In genomic region chr14:36671149-36671548, GRCh38 we compare ENCODE assay signal across 23 cellular contexts. TPM values are rescaled to one million over a fixed set of nuclear protein-coding genes. Genes with fewer than 3 reads are reported as not detected.
DNase-seq lines count a peak whose midpoint lies in the region; ATAC-seq and TF ChIP-seq lines count a peak whose summit lies in the region.
"Had no signal": no experiment of that assay in that cellular context is flagged by ENCODE, and none has a peak within 500 bp of the region (broad histone marks: within the 10 kb centered on the region; RNA-seq: fewer than 3 reads in every experiment).

No MANE protein-coding gene starts in this region.

- H3K27me3 Mint-ChIP-seq in type B pancreatic cell: peaks cover 80% of the 10 kb centered on the region
- peaks cover 9 to 18% of the 10 kb centered on the region in 2 donors for H3K27me3 Mint-ChIP-seq in natural killer cell treated with Interleukin-12 subunit alpha and Interleukin-12 subunit beta and Interleukin-15 and Interleukin-18, amount 100 ng/mL, for 72 hours

- no peaks in the 10 kb centered on the region for H3K9me3 Mint-ChIP-seq in type B pancreatic cell
- no peaks in the 10 kb centered on the region for H3K9me3 Mint-ChIP-seq in natural killer cell treated with Interleukin-12 subunit alpha and Interleukin-12 subunit beta and Interleukin-15 and Interleukin-18, amount 100 ng/mL, for 72 hours

- H3K79me2 ChIP-seq in parathyroid adenoma: peaks cover 20% of the 10 kb centered on the region

- H2AFZ ChIP-seq in parathyroid adenoma: no peak overlapping the region

- H3K27ac ChIP-seq in parathyroid adenoma: peak overlapping the region; percentile 75
- H3K27ac ChIP-seq: BLaER1 treated with 17β-estradiol and CSF1 and Interleukin-3, amounts not matched to agents 10 nM and 100 nM; SJSA1 had no signal

- no peaks in the 10 kb centered on the region for H3K4me1 Mint-ChIP-seq in type B pancreatic cell (ENCODE audit: unreplicated experiment)
- no peaks in the 10 kb centered on the region for H3K4me1 Mint-ChIP-seq in natural killer cell treated with Interleukin-12 subunit alpha and Interleukin-12 subunit beta and Interleukin-15 and Interleukin-18, amount 100 ng/mL, for 72 hours (ENCODE audit: low read depth in 2 of 2)

- H3K4me2 ChIP-seq in parathyroid adenoma (ENCODE audit: low read length): peak overlapping the region; percentile 72
- H3K4me2 ChIP-seq: BLaER1 treated with 17β-estradiol and CSF1 and Interleukin-3, amounts not matched to agents 10 nM and 100 nM had no signal

- DNase-seq in NCI-H1105 treated with DMSO at 0.1 percent for 48 hours (lab: John Stamatoyannopoulos, UW): peak; percentile 65
- DNase-seq in NCI-H1105 (lab: John Stamatoyannopoulos, UW): no peak
- DNase-seq in NCI-H345 (lab: John Stamatoyannopoulos, UW): peak; percentile 38
- peak; percentile 36 for DNase-seq in NCI-H774 (lab: John Stamatoyannopoulos, UW)
- DNase-seq in type B pancreatic cell (ENCODE audit: extremely low spot score, unreplicated experiment): no peak
- DNase-seq in activated T-cell treated with anti-CD3 and anti-CD28 coated beads, Interleukin-2, amount 50 U/mL, for 1 hour: no peak
- no peak for DNase-seq in natural killer cell treated with Interleukin-12 subunit alpha and Interleukin-12 subunit beta and Interleukin-15 and Interleukin-18, amount 100 ng/mL, for 72 hours (ENCODE audit: low spot score)
- DNase-seq: 8988T; Caco-2; CD4-positive, alpha-beta memory T cell; EL; GF-D8; MG63; NCI-H1694 treated with DMSO at 0.1 percent for 48 hours; NCI-H2107; NCI-H524; T-helper 1 cell had no signal

- peak overlapping the region; percentile 52 for H3K4me3 ChIP-seq in parathyroid adenoma (ENCODE audit: low read depth, low read length)
- H3K4me3 ChIP-seq: BLaER1 treated with 17β-estradiol and CSF1 and Interleukin-3, amounts not matched to agents 10 nM and 100 nM; MG63; SJSA1 had no signal

- no peaks in the 10 kb centered on the region for H3K9me3 ChIP-seq in parathyroid adenoma (ENCODE audit: control insufficient read depth, low read length)
- H3K9me3 ChIP-seq: Caco-2, MG63, SJSA1 had no signal

- no peak for ATAC-seq in natural killer cell treated with Interleukin-12 subunit alpha and Interleukin-12 subunit beta and Interleukin-15 and Interleukin-18, amount 100 ng/mL, for 72 hours
- ATAC-seq: HCT116, Right ventricle myocardium inferior had no signal

- no peak overlapping the region for H3K27ac Mint-ChIP-seq in type B pancreatic cell
- no peak overlapping the region for H3K27ac Mint-ChIP-seq in natural killer cell treated with Interleukin-12 subunit alpha and Interleukin-12 subunit beta and Interleukin-15 and Interleukin-18, amount 100 ng/mL, for 72 hours
- H3K27ac Mint-ChIP-seq: CD4-positive, alpha-beta memory T cell had no signal

- TF ChIP-seq CTCF in parathyroid adenoma (IDR thresholded peaks at IDR 0.05) (no peak), type B pancreatic cell (conservative IDR thresholded peaks at IDR 0.05) (no peak)

- H3K4me3 Mint-ChIP-seq in type B pancreatic cell: no peak overlapping the region
- no peak overlapping the region for H3K4me3 Mint-ChIP-seq in natural killer cell treated with Interleukin-12 subunit alpha and Interleukin-12 subunit beta and Interleukin-15 and Interleukin-18, amount 100 ng/mL, for 72 hours
- H3K4me3 Mint-ChIP-seq: CD4-positive, alpha-beta memory T cell had no signal

- H3K9ac ChIP-seq in parathyroid adenoma: no peak overlapping the region
- H3K9ac ChIP-seq: BLaER1 treated with 17β-estradiol and CSF1 and Interleukin-3, amounts not matched to agents 10 nM and 100 nM had no signal

- no peaks in the 10 kb centered on the region for H3K27me3 ChIP-seq in parathyroid adenoma (ENCODE audit: control insufficient read depth, insufficient read depth, low read length)
- H3K27me3 ChIP-seq: BLaER1 treated with 17β-estradiol and CSF1 and Interleukin-3, amounts not matched to agents 10 nM and 100 nM; MG63; SJSA1 had no signal

- no peaks in the 10 kb centered on the region for H3K4me1 ChIP-seq in parathyroid adenoma
- H3K4me1 ChIP-seq: Caco-2, SJSA1 had no signal

- H3K36me3 Mint-ChIP-seq in type B pancreatic cell: no peaks in the 10 kb centered on the region
- H3K36me3 Mint-ChIP-seq in natural killer cell treated with Interleukin-12 subunit alpha and Interleukin-12 subunit beta and Interleukin-15 and Interleukin-18, amount 100 ng/mL, for 72 hours: peaks cover 7% of the 10 kb centered on the region

- H3K36me3 ChIP-seq in parathyroid adenoma (ENCODE audit: control insufficient read depth, insufficient read depth, low read length): peaks cover 3% of the 10 kb centered on the region

RNA-seq across cellular contexts. Expression of gene PAX9, which starts 9.5 kb away (rescaled TPM):
- 5.6 and 6.3 TPM in 2 replicates for total RNA-seq in type B pancreatic cell (ENCODE audit: low replicate concordance)
- not detected for total RNA-seq in natural killer cell treated with Interleukin-12 subunit alpha and Interleukin-12 subunit beta and Interleukin-15 and Interleukin-18, amount 100 ng/mL, for 72 hours
- total RNA-seq: CD4-positive, alpha-beta memory T cell; H1; Right ventricle myocardium inferior had no signal

Comparison
In these comparisons a context has a peak if more than half of its experiments do, and no peak if none do; other contexts are left out.
1. DNase-seq: peak in NCI-H1105 treated with DMSO at 0.1 percent for 48 hours (single experiment), NCI-H345 (single experiment) and NCI-H774 (single experiment); none in NCI-H1105 (single experiment), type B pancreatic cell (single experiment), activated T-cell treated with anti-CD3 and anti-CD28 coated beads, Interleukin-2, amount 50 U/mL, for 1 hour (single experiment) and natural killer cell treated with Interleukin-12 subunit alpha and Interleukin-12 subunit beta and Interleukin-15 and Interleukin-18, amount 100 ng/mL, for 72 hours (single experiment).